Comparison of ENCODE assay signal across 24 cellular contexts in genomic region chr1:188665477-188665876, GRCh38.
DNase-seq lines count a peak whose midpoint lies in the region; FAIRE-seq and TF ChIP-seq lines count a peak whose summit lies in the region.
"Had no signal": no experiment of that assay in that cellular context is flagged by ENCODE, and none has a peak within 500 bp of the region (broad histone marks: within the 10 kb centered on the region; RNA-seq: fewer than 3 reads in every experiment).

No MANE protein-coding gene starts in this region.

- H3K9me3 ChIP-seq in OCI-LY3 (ENCODE audit: insufficient read depth, low read length) (no peaks in the 10 kb centered on the region), H1 (ENCODE audit: insufficient read depth in 2 of 2, low read depth in 1 of 2, low read length in 1 of 2) (no peaks in the 10 kb centered on the region)
- H3K9me3 ChIP-seq: BLaER1 treated with 17β-estradiol and CSF1 and Interleukin-3, amounts not matched to agents 10 nM and 100 nM; Caco-2 had no signal

- TF ChIP-seq RAD21 in H1 (IDR thresholded peaks at IDR 0.05 in 1 of 2, conservative IDR thresholded peaks at IDR 0.05 in 1 of 2; ENCODE audit: low read depth in 2 of 2, low read length in 2 of 2): no peak

- CTCF ChIA-PET in H1 (lab: Charles Lee; ENCODE audit: partially characterized antibody): no interaction called here

- no peak overlapping the region for H3K27ac Mint-ChIP-seq in activated CD4-positive, alpha-beta T cell treated with anti-CD3 and anti-CD28 coated beads, Interleukin-2, amount 10 ng/mL, durations not matched to agents 24 days and 14 days
- H3K27ac Mint-ChIP-seq: B cell; CD4-positive, alpha-beta T cell; CD8-positive, alpha-beta T cell had no signal

- no peaks in the 10 kb centered on the region for H3K36me3 ChIP-seq in OCI-LY3 (replicated peaks; ENCODE audit: low read depth, low read length)
- no peaks in the 10 kb centered on the region for H3K36me3 ChIP-seq in H1 (ENCODE audit: control insufficient read depth in 2 of 4, insufficient read depth in 4 of 4, low read length in 3 of 4)
- H3K36me3 ChIP-seq: BLaER1 treated with 17β-estradiol and CSF1 and Interleukin-3, amounts not matched to agents 10 nM and 100 nM had no signal

- no peak overlapping the region for H2BK20ac ChIP-seq in H1 (ENCODE audit: low read length)

- no peaks in the 10 kb centered on the region for H3K36me3 Mint-ChIP-seq in activated CD4-positive, alpha-beta T cell treated with anti-CD3 and anti-CD28 coated beads, Interleukin-2, amount 10 ng/mL, durations not matched to agents 24 days and 14 days (ENCODE audit: low read depth)
- H3K36me3 Mint-ChIP-seq: CD8-positive, alpha-beta T cell had no signal

- no peak overlapping the region for H2BK15ac ChIP-seq in H1 (ENCODE audit: low read length)

- no peak overlapping the region for H2BK12ac ChIP-seq in H1 (ENCODE audit: low read depth, low read length)

- H3K14ac ChIP-seq in H1 (ENCODE audit: insufficient read length): no peak overlapping the region

- FAIRE-seq in H1 (lab: Jason Lieb, UNC): no peak
- FAIRE-seq: A204.1, D721Med, G401.6, GM12891, GM19239 had no signal

- H3K9ac ChIP-seq in OCI-LY3 (ENCODE audit: low read length) (0 out of 2 replicates have a peak overlapping the region, but pooled peaks have one; percentile 1), H1 (replicated peaks in 1 of 4; ENCODE audit: extremely low read depth in 1 of 4, low read depth in 3 of 4, low read length in 3 of 4) (no peak overlapping the region)
- H3K9ac ChIP-seq: BLaER1 treated with 17β-estradiol and CSF1 and Interleukin-3, amounts not matched to agents 10 nM and 100 nM had no signal

- POLR2A ChIA-PET in H1 (lab: Charles Lee; ENCODE audit: partially characterized antibody): no interaction called here

- no peaks in the 10 kb centered on the region for H3K27me3 Mint-ChIP-seq in activated CD4-positive, alpha-beta T cell treated with anti-CD3 and anti-CD28 coated beads, Interleukin-2, amount 10 ng/mL, durations not matched to agents 24 days and 14 days
- H3K27me3 Mint-ChIP-seq: B cell; CD4-positive, alpha-beta T cell had no signal

- no peak overlapping the region for H4K5ac ChIP-seq in H1 (ENCODE audit: insufficient read length, low read depth, low read length)

- TF ChIP-seq CTCF in OCI-LY3 (IDR thresholded peaks at IDR 0.05; ENCODE audit: low read depth, low read length) (no peak), H1 (IDR thresholded peaks at IDR 0.05; ENCODE audit: control extremely low read depth in 1 of 3, insufficient read depth in 1 of 3, low read depth in 1 of 3, low read length in 3 of 3) (no peak)

- intact Hi-C loops in activated CD4-positive, alpha-beta T cell treated with anti-CD3 and anti-CD28 coated beads, Interleukin-2, amount 10 ng/mL, durations not matched to agents 24 days and 14 days (cut with micrococcal nuclease): no loop called here

- H3K79me1 ChIP-seq in H1 (ENCODE audit: low read depth, low read length): no peaks in the 10 kb centered on the region

- H3K4me3 ChIP-seq in OCI-LY3 (ENCODE audit: low read length) (peak overlapping the region; percentile 49), H1 (ENCODE audit: extremely low read depth in 1 of 4, insufficient read depth in 2 of 4, low read depth in 3 of 4, low read length in 4 of 4) (no peak overlapping the region)
- H3K4me3 ChIP-seq: BLaER1 treated with 17β-estradiol and CSF1 and Interleukin-3, amounts not matched to agents 10 nM and 100 nM had no signal

- DNase-seq in activated CD4-positive, alpha-beta T cell treated with anti-CD3 and anti-CD28 coated beads, Interleukin-2, amount 10 ng/mL, durations not matched to agents 24 days and 14 days: peak; percentile 62
- no peak for DNase-seq in activated CD4-positive, alpha-beta T cell treated with anti-CD3 and anti-CD28 coated beads for 1 hour
- DNase-seq in H1 (ENCODE audit: low read depth in 1 of 2, low spot score in 2 of 2) (no peak), renal cortical epithelial cell (ENCODE audit: low read depth) (peak; percentile 15), GOT3 (lab: John Stamatoyannopoulos, UW) (no peak), AML-193 (lab: John Stamatoyannopoulos, UW) (no peak), NOMO-1 treated with dmso at 0.1 percent for 144 hours (lab: John Stamatoyannopoulos, UW; ENCODE audit: unreplicated experiment) (no peak)
- DNase-seq: 8988T; ACHN; Caco-2; Calu3; CD4-positive, alpha-beta T cell; CD8-positive, alpha-beta T cell; DMS79 treated with DMSO at 0.1 percent for 48 hours; GF-D8 had no signal

- H3K27ac ChIP-seq in OCI-LY3 (ENCODE audit: low read length) (peak overlapping the region; percentile 69), H1 (ENCODE audit: low read depth, low read length) (no peak overlapping the region)
- H3K27ac ChIP-seq: BLaER1 treated with 17β-estradiol and CSF1 and Interleukin-3, amounts not matched to agents 10 nM and 100 nM; C4-2B had no signal

- no peak overlapping the region for H2BK120ac ChIP-seq in H1 (replicated peaks; ENCODE audit: low read depth, low read length)

- H3K23ac ChIP-seq in H1 (ENCODE audit: insufficient read length): no peak overlapping the region

- H3K4me1 Mint-ChIP-seq in activated CD4-positive, alpha-beta T cell treated with anti-CD3 and anti-CD28 coated beads, Interleukin-2, amount 10 ng/mL, durations not matched to agents 24 days and 14 days: peaks cover 2% of the 10 kb centered on the region
- H3K4me1 Mint-ChIP-seq: B cell had no signal

- no peaks in the 10 kb centered on the region for H3K79me2 ChIP-seq in OCI-LY3 (ENCODE audit: low read length)
- no peaks in the 10 kb centered on the region for H3K79me2 ChIP-seq in H1 (ENCODE audit: control insufficient read depth in 1 of 2, insufficient read depth in 2 of 2, low read length in 2 of 2)

- H3K27me3 ChIP-seq in OCI-LY3 (ENCODE audit: low read depth, low read length): no peaks in the 10 kb centered on the region
- no peaks in the 10 kb centered on the region for H3K27me3 ChIP-seq in H1 (replicated peaks in 1 of 4; ENCODE audit: control insufficient read depth in 3 of 4, extremely low read depth in 1 of 4, insufficient read depth in 3 of 4, low read length in 3 of 4)
- H3K27me3 ChIP-seq: BLaER1 treated with 17β-estradiol and CSF1 and Interleukin-3, amounts not matched to agents 10 nM and 100 nM had no signal

- H3K9me3 Mint-ChIP-seq in activated CD4-positive, alpha-beta T cell treated with anti-CD3 and anti-CD28 coated beads, Interleukin-2, amount 10 ng/mL, durations not matched to agents 24 days and 14 days: peaks cover 5% of the 10 kb centered on the region

- no peaks in the 10 kb centered on the region for H3K23me2 ChIP-seq in H1 (ENCODE audit: low read depth, low read length)

- H3K4me2 ChIP-seq in OCI-LY3 (ENCODE audit: low read length): peak overlapping the region; percentile 52
- no peak overlapping the region for H3K4me2 ChIP-seq in H1 (ENCODE audit: insufficient read depth in 1 of 2, low read depth in 2 of 2, low read length in 2 of 2)
- H3K4me2 ChIP-seq: BLaER1 treated with 17β-estradiol and CSF1 and Interleukin-3, amounts not matched to agents 10 nM and 100 nM had no signal

- no peak overlapping the region for H3K4ac ChIP-seq in H1 (replicated peaks; ENCODE audit: insufficient read length, low read depth, low read length)

- no peak overlapping the region for H2AK5ac ChIP-seq in H1 (ENCODE audit: low read depth, low read length)

- 76% methylated on average over 4 of the region's 4 CpGs; no CpG with 5 or more reads in 1 of the 2 experiments for WGBS in H1 (ENCODE audit: extremely low coverage in 1 of 2, insufficient coverage in 1 of 2, insufficient read length in 1 of 2, insufficient replicate concordance in 2 of 2, low coverage in 1 of 2, low lambda C conversion rate in 2 of 2, missing lambda C conversion rate in 1 of 2), 2 experiments

- no peak for TF ChIP-seq POLR2A in H1 (IDR thresholded peaks at IDR 0.05; ENCODE audit: control extremely low read depth in 1 of 2, low read depth in 2 of 2, low read length in 2 of 2)

- no peak overlapping the region for H2BK5ac ChIP-seq in H1 (ENCODE audit: low read depth, low read length)

- no peak overlapping the region for H3K56ac ChIP-seq in H1 (replicated peaks; ENCODE audit: insufficient read length, low read depth, low read length)

- no peak overlapping the region for H4K91ac ChIP-seq in H1 (replicated peaks; ENCODE audit: insufficient read length, low read length)

- no peak overlapping the region for H4K8ac ChIP-seq in H1 (ENCODE audit: extremely low read depth, insufficient read depth, low read length)

- H3K4me1 ChIP-seq in OCI-LY3 (ENCODE audit: low read length) (peaks cover 18% of the 10 kb centered on the region), H1 (replicated peaks in 1 of 4; ENCODE audit: control insufficient read depth in 3 of 4, insufficient read depth in 4 of 4, low read length in 3 of 4) (peaks cover 0 to 6% (median 0%) of the 10 kb centered on the region in 4 experiments; a peak in 2 of 7 replicates)
- H3K4me1 ChIP-seq: BLaER1 treated with 17β-estradiol and CSF1 and Interleukin-3, amounts not matched to agents 10 nM and 100 nM; Caco-2 had no signal

- no peak overlapping the region for H3K18ac ChIP-seq in H1 (ENCODE audit: extremely low read depth, low read length)

- TF ChIP-seq EP300 in H1 (IDR thresholded peaks at IDR 0.05; ENCODE audit: borderline replicate concordance in 1 of 2, low read depth in 2 of 2, low read length in 2 of 2): no peak

- H4K20me1 ChIP-seq in OCI-LY3 (ENCODE audit: insufficient read depth, low read length) (no peaks in the 10 kb centered on the region), H1 (replicated peaks in 1 of 2; ENCODE audit: control insufficient read depth in 1 of 2, insufficient read depth in 2 of 2, low read length in 2 of 2) (no peaks in the 10 kb centered on the region)
- H4K20me1 ChIP-seq: BLaER1 treated with 17β-estradiol and CSF1 and Interleukin-3, amounts not matched to agents 10 nM and 100 nM had no signal

- H2AFZ ChIP-seq in OCI-LY3 (ENCODE audit: low read depth, low read length): peak overlapping the region; percentile 55
- H2AFZ ChIP-seq in H1 (ENCODE audit: low read length): 0 out of 2 replicates have a peak overlapping the region, but pooled peaks have one; percentile 29

- no peak overlapping the region for H3K4me3 Mint-ChIP-seq in activated CD4-positive, alpha-beta T cell treated with anti-CD3 and anti-CD28 coated beads, Interleukin-2, amount 10 ng/mL, durations not matched to agents 24 days and 14 days
- H3K4me3 Mint-ChIP-seq: B cell; CD4-positive, alpha-beta T cell; CD8-positive, alpha-beta T cell had no signal

TF ChIP-seq in H1, 55 proteins besides CTCF, POLR2A, EP300 and RAD21 (continues in another document):
- TF ChIP-seq BCL11A (IDR thresholded peaks at IDR 0.05; ENCODE audit: low read depth in 2 of 2, low read length in 2 of 2) (no peak), POU5F1 (IDR thresholded peaks at IDR 0.05; ENCODE audit: low read depth, low read length) (no peak), ASH2L (IDR thresholded peaks at IDR 0.05; ENCODE audit: low read length) (no peak), ZNF274 (IDR thresholded peaks at IDR 0.05; ENCODE audit: borderline replicate concordance, extremely low read depth, low read length) (no peak), CBX8 (IDR thresholded peaks at IDR 0.05; ENCODE audit: borderline replicate concordance, low read depth, low read length) (no peak), TBP (IDR thresholded peaks at IDR 0.05; ENCODE audit: low read depth, low read length) (no peak), CEBPB (IDR thresholded peaks at IDR 0.05; ENCODE audit: low read depth, low read length) (no peak)

Comparison
In these comparisons a context has a peak if more than half of its experiments do, and no peak if none do; other contexts are left out.
1. DNase-seq: peak in activated CD4-positive, alpha-beta T cell treated with anti-CD3 and anti-CD28 coated beads, Interleukin-2, amount 10 ng/mL, durations not matched to agents 24 days and 14 days (single experiment) and renal cortical epithelial cell (single experiment); none in activated CD4-positive, alpha-beta T cell treated with anti-CD3 and anti-CD28 coated beads for 1 hour (single experiment), H1 (0 of 2), GOT3 (single experiment), AML-193 (0 of 2) and NOMO-1 treated with dmso at 0.1 percent for 144 hours (single experiment).